Comparison of ENCODE assay signal across 26 cellular contexts in genomic region chr15:79332824-79333510, GRCh38. TPM values are rescaled to one million over a fixed set of nuclear protein-coding genes. Genes with fewer than 3 reads are reported as not detected.
DNase-seq lines count a peak whose midpoint lies in the region; ATAC-seq, FAIRE-seq and TF ChIP-seq lines count a peak whose summit lies in the region.
"Had no signal": no experiment of that assay in that cellular context is flagged by ENCODE, and none has a peak within 500 bp of the region (broad histone marks: within the 10 kb centered on the region; RNA-seq: fewer than 3 reads in every experiment).

No MANE protein-coding gene starts in this region.

- 92% methylated on average over 5 of the region's 5 CpGs for WGBS in A549 (ENCODE audit: missing lambda C conversion rate)
- no CpG with 5 or more reads among the region's 5 CpGs for WGBS in mesendoderm (ENCODE audit: extremely low coverage, insufficient coverage, low lambda C conversion rate)

- H3K9me3 Mint-ChIP-seq in CD4-positive, alpha-beta memory T cell: no peaks in the 10 kb centered on the region
- H3K9me3 Mint-ChIP-seq: HFFc6 had no signal

- H3K27ac Mint-ChIP-seq in CD4-positive, alpha-beta memory T cell: no peak overlapping the region
- H3K27ac Mint-ChIP-seq: activated naive CD4-positive, alpha-beta T cell treated with anti-CD3 and anti-CD28 coated beads for 36 hours; HFFc6; memory B cell had no signal

- no peaks in the 10 kb centered on the region for H3K79me1 ChIP-seq in mesendoderm (ENCODE audit: low read length)

- no peak overlapping the region for H2AK5ac ChIP-seq in mesendoderm (ENCODE audit: low read length)

- H3K36me3 ChIP-seq in HCT116 (ENCODE audit: control insufficient read depth in 1 of 2, insufficient read depth in 2 of 2, low read length in 2 of 2) (0 out of 4 replicates have a peak, but pooled peaks cover 0 to 3% of the 10 kb centered on the region in 2 experiments), mesendoderm (ENCODE audit: control insufficient read depth, insufficient read depth, low read length) (no peaks in the 10 kb centered on the region)
- no peaks in the 10 kb centered on the region for H3K36me3 ChIP-seq in CD4-positive, alpha-beta memory T cell (ENCODE audit: insufficient read depth, low read length)
- H3K36me3 ChIP-seq: cardiac muscle cell had no signal

- H4K5ac ChIP-seq in mesendoderm (ENCODE audit: low read length): no peak overlapping the region

- intact Hi-C loops in HCT116 (cut with micrococcal nuclease) (no loop called here), left ventricle myocardium superior (cut with micrococcal nuclease) (no loop called here)
- intact Hi-C loops in CD4-positive, alpha-beta memory T cell (cut with micrococcal nuclease): no loop called here

- H3K27me3 Mint-ChIP-seq in CD4-positive, alpha-beta memory T cell: no peaks in the 10 kb centered on the region
- H3K27me3 Mint-ChIP-seq: memory B cell had no signal

- H2AFZ ChIP-seq in HCT116 (ENCODE audit: low read depth, low read length, poor library complexity, severe bottlenecking): no peak overlapping the region

- H3K23ac ChIP-seq in mesendoderm (ENCODE audit: low read length): no peak overlapping the region

- BruUV-seq in HCT116 (replicated peaks; lab: Mats Ljungman, UMichigan): no TSS peak

- FAIRE-seq in A549 (lab: Jason Lieb, UNC): peak; percentile 39

- TF ChIP-seq RAD21 in A549 (conservative IDR thresholded peaks at IDR 0.05 in 1 of 2, IDR thresholded peaks at IDR 0.05 in 1 of 2): no peak
- TF ChIP-seq RAD21 in HCT116 (IDR thresholded peaks at IDR 0.05; ENCODE audit: low read depth): no peak

- no peaks in the 10 kb centered on the region for H3K9me2 ChIP-seq in HCT116 (ENCODE audit: insufficient read depth)

- H4K8ac ChIP-seq in mesendoderm (ENCODE audit: low read depth, low read length): no peak overlapping the region

- H3K4me1 ChIP-seq in A549 (peaks cover 12% of the 10 kb centered on the region), HCT116 (ENCODE audit: control insufficient read depth in 1 of 2, insufficient read depth in 2 of 2, low read length in 2 of 2) (peaks cover 18 to 21% of the 10 kb centered on the region in 2 experiments; a peak in 3 of 4 replicates), mesendoderm (ENCODE audit: control insufficient read depth, low read depth, low read length) (peaks cover 5% of the 10 kb centered on the region)
- H3K4me1 ChIP-seq in CD4-positive, alpha-beta memory T cell (ENCODE audit: insufficient read depth, low read length): no peaks in the 10 kb centered on the region

- H2BK15ac ChIP-seq in mesendoderm (replicated peaks; ENCODE audit: low read depth): no peak overlapping the region

- RAD21 ChIA-PET in HCT116 (lab: Charles Lee; ENCODE audit: low non-redundant PET in 1 of 2, low total read pairs in 2 of 2, uncharacterized antibody in 2 of 2, unreplicated experiment in 2 of 2): no interaction called here

- H3K4me2 ChIP-seq in A549 (no peak overlapping the region), HCT116 (ENCODE audit: low read length) (peak overlapping the region; percentile 10; the same call in 1 of the 2 replicates), mesendoderm (ENCODE audit: low read length) (no peak overlapping the region)

- TF ChIP-seq EP300 in A549 (IDR thresholded peaks at IDR 0.05): no peak

- H2BK5ac ChIP-seq in mesendoderm (ENCODE audit: low read length): no peak overlapping the region

- POLR2A ChIA-PET in A549 (lab: Yijun Ruan, JAX): no interaction called here
- POLR2A ChIA-PET in HCT116 (lab: Charles Lee): no interaction called here
- POLR2A ChIA-PET in CD4-positive, alpha-beta memory T cell (lab: Charles Lee; ENCODE audit: partially characterized antibody): no interaction called here

- no peaks in the 10 kb centered on the region for H3K4me1 Mint-ChIP-seq in CD4-positive, alpha-beta memory T cell

- H3K4me3 ChIP-seq in A549 (no peak overlapping the region), HCT116 (replicated peaks in 1 of 2; ENCODE audit: low read depth in 1 of 2, low read length in 2 of 2) (no peak overlapping the region), mesendoderm (ENCODE audit: low read length) (no peak overlapping the region)
- no peak overlapping the region for H3K4me3 ChIP-seq in CD4-positive, alpha-beta memory T cell (ENCODE audit: low read length in 2 of 2)
- H3K4me3 ChIP-seq: BLaER1 treated with 17β-estradiol and CSF1 and Interleukin-3, amounts not matched to agents 10 nM and 100 nM; cardiac muscle cell; coronary artery had no signal

- CTCF ChIA-PET in A549 (lab: Yijun Ruan, JAX) (interaction anchor here (1.5 to 1.8 kb wide), 2 partner anchors 12 to 521 kb away, joined by 4 to 6 read pairs; no protein-coding TSS in a partner anchor), HCT116 (lab: Charles Lee) (no interaction called here)
- CTCF ChIA-PET in CD4-positive, alpha-beta memory T cell (lab: Charles Lee; ENCODE audit: partially characterized antibody): no interaction called here

- H3K9ac ChIP-seq in HCT116 (ENCODE audit: low read length) (no peak overlapping the region), mesendoderm (ENCODE audit: low read length) (no peak overlapping the region)
- H3K9ac ChIP-seq: BLaER1 treated with 17β-estradiol and CSF1 and Interleukin-3, amounts not matched to agents 10 nM and 100 nM had no signal

- H4K20me1 ChIP-seq in HCT116 (ENCODE audit: insufficient read depth): no peaks in the 10 kb centered on the region

- peak overlapping the region; percentile 31 for H3K56ac ChIP-seq in mesendoderm (ENCODE audit: low read length)

- H3K27me3 ChIP-seq in HCT116 (ENCODE audit: insufficient read depth, low read length): no peaks in the 10 kb centered on the region
- no peaks in the 10 kb centered on the region for H3K27me3 ChIP-seq in mesendoderm (ENCODE audit: insufficient read depth, low read length, poor library complexity)
- no peaks in the 10 kb centered on the region for H3K27me3 ChIP-seq in CD4-positive, alpha-beta memory T cell (ENCODE audit: insufficient read depth, low read length)
- H3K27me3 ChIP-seq: BLaER1 treated with 17β-estradiol and CSF1 and Interleukin-3, amounts not matched to agents 10 nM and 100 nM; cardiac muscle cell had no signal

- no peak for TF ChIP-seq POLR2A in A549 (IDR thresholded peaks at IDR 0.05; ENCODE audit: low read length)
- no peak for TF ChIP-seq POLR2A in HCT116 (IDR thresholded peaks at IDR 0.05; ENCODE audit: borderline replicate concordance, extremely low read depth, insufficient read depth, insufficient read length)

- peaks cover 6 to 12% of the 10 kb centered on the region in 2 donors for H3K36me3 Mint-ChIP-seq in CD4-positive, alpha-beta memory T cell

- DNase-seq in A549 (ENCODE audit: low read depth in 1 of 2, low spot score in 1 of 2): no peak
- no peak for DNase-seq in HCT116 (ENCODE audit: low read depth, low spot score)
- DNase-seq in epithelial cell of prostate (ENCODE audit: low read depth, low spot score): peak; percentile 18
- DNase-seq in mesendoderm: peak; percentile 51
- DNase-seq in CD4-positive, alpha-beta memory T cell: no peak
- DNase-seq in NCI-H146 treated with DMSO at 0.1 percent for 48 hours (lab: John Stamatoyannopoulos, UW; ENCODE audit: unreplicated experiment): no peak
- DNase-seq in left ventricle myocardium superior: no peak
- DNase-seq in DMS 273 treated with DMSO at 0.1 percent for 48 hours (lab: John Stamatoyannopoulos, UW): no peak
- DNase-seq: ACHN; activated naive CD4-positive, alpha-beta T cell treated with anti-CD3 and anti-CD28 coated beads for 36 hours; amniotic stem cell; HFFc6; KBM-7; kidney glomerular epithelial cell; MV-4-11; NCI-H1694; NCI-H2171 treated with DMSO at 0.1 percent for 48 hours; NCI-H526 treated with DMSO at 0.1 percent for 48 hours; RPMI8226; stimulated activated CD4-positive, alpha-beta T cell treated with anti-CD3 and anti-CD28 coated beads, Interleukin-1b, Interleukin-23, amount 100 ng/mL, for 48 hours had no signal

- H3K27ac ChIP-seq in A549 (no peak overlapping the region), HCT116 (ENCODE audit: low read depth, low read length) (no peak overlapping the region), epithelial cell of prostate (peak overlapping the region; percentile 35), mesendoderm (ENCODE audit: low read depth, low read length) (no peak overlapping the region)
- H3K27ac ChIP-seq in CD4-positive, alpha-beta memory T cell (ENCODE audit: low read depth, low read length): no peak overlapping the region
- H3K27ac ChIP-seq: BLaER1 treated with 17β-estradiol and CSF1 and Interleukin-3, amounts not matched to agents 10 nM and 100 nM; cardiac muscle cell; coronary artery had no signal

- H3K18ac ChIP-seq in mesendoderm (ENCODE audit: low read length): no peak overlapping the region

- no peak for ATAC-seq in A549
- no peak for ATAC-seq in HCT116
- no peak for ATAC-seq in left ventricle myocardium superior

- H3K4me3 Mint-ChIP-seq in CD4-positive, alpha-beta memory T cell: no peak overlapping the region
- H3K4me3 Mint-ChIP-seq: activated naive CD4-positive, alpha-beta T cell treated with anti-CD3 and anti-CD28 coated beads for 36 hours; HFFc6; memory B cell had no signal

- H3K4ac ChIP-seq in mesendoderm (ENCODE audit: low read depth, low read length): no peak overlapping the region

- H3K79me2 ChIP-seq in HCT116 (ENCODE audit: insufficient read depth, low read length) (no peaks in the 10 kb centered on the region), mesendoderm (ENCODE audit: control insufficient read depth, insufficient read depth, low read length) (no peaks in the 10 kb centered on the region)

- peaks cover 17% of the 10 kb centered on the region for H3K9me3 ChIP-seq in A549
- no peaks in the 10 kb centered on the region for H3K9me3 ChIP-seq in HCT116 (ENCODE audit: control insufficient read depth in 1 of 2, insufficient read depth in 1 of 2, low read depth in 1 of 2, low read length in 2 of 2)
- no peaks in the 10 kb centered on the region for H3K9me3 ChIP-seq in CD4-positive, alpha-beta memory T cell (ENCODE audit: control insufficient read depth in 1 of 2, low read length in 2 of 2)

- H2BK120ac ChIP-seq in mesendoderm (ENCODE audit: low read depth, low read length): no peak overlapping the region

- no peak for TF ChIP-seq CTCF in A549 (IDR thresholded peaks at IDR 0.05)
- no peak for TF ChIP-seq CTCF in HCT116 (IDR thresholded peaks at IDR 0.05 in 2 of 3, conservative IDR thresholded peaks at IDR 0.05 in 1 of 3; ENCODE audit: borderline replicate concordance in 1 of 3, insufficient read depth in 1 of 3, low read depth in 2 of 3, low read length in 2 of 3)

RNA-seq across cellular contexts. Expression of gene TMED3, which starts 22.1 kb away (rescaled TPM):
- polyA plus RNA-seq in A549 (2011; rRNA removed) (202 and 220 TPM in 2 replicates), A549 (2017; fragmentation: RNase III; extraction: RNeasy Plus Mini Kit Qiagen cat#74134 plus additional on column Dnase treatment) (144 to 149 TPM (median 149 TPM) in 3 replicates)
- 221 and 267 TPM in 2 replicates for polyA plus RNA-seq in A549 (2012; cell fraction: cytosol; rRNA removed)
- 173 and 184 TPM in 2 replicates for polyA plus RNA-seq in A549 (2012; cell fraction: nucleus; rRNA removed)
- polyA minus RNA-seq in A549 (2011; rRNA and poly(A)+ RNA removed): 119 and 144 TPM in 2 replicates
- total RNA-seq in HCT116 (2021; ENCODE audit: unreplicated experiment) (53.6 TPM), left ventricle myocardium superior (14.6 TPM)
- 62.6 and 81.8 TPM in 2 replicates for polyA plus RNA-seq in HCT116 (2012)
- 38.3 TPM for polyA plus RNA-seq in mesendoderm (2013, experiment 1 of 2)
- 38.2 TPM for polyA plus RNA-seq in mesendoderm (2013, experiment 2 of 2)
- total RNA-seq in CD4-positive, alpha-beta memory T cell: 10 to 100 TPM; 20.2 to 20.8 TPM
- 10 to 100 TPM; 51.7 to 81.0 TPM for polyA plus RNA-seq in CD4-positive, alpha-beta memory T cell

RNA-seq across cellular contexts. Expression of gene ANKRD34C, which starts 50.4 kb away (rescaled TPM):
- not detected in 2 replicates for polyA plus RNA-seq in A549 (2011; rRNA removed)
- not detected in 2 replicates for polyA plus RNA-seq in A549 (2012; cell fraction: cytosol; rRNA removed)
- polyA plus RNA-seq in A549 (2012; cell fraction: nucleus; rRNA removed): not detected in 2 replicates
- polyA plus RNA-seq in A549 (2017; fragmentation: RNase III; extraction: RNeasy Plus Mini Kit Qiagen cat#74134 plus additional on column Dnase treatment): not detected in 3 replicates
- polyA minus RNA-seq in A549 (2011; rRNA and poly(A)+ RNA removed): not detected in 2 replicates
- not detected for total RNA-seq in HCT116 (2021; ENCODE audit: unreplicated experiment)
- not detected in 2 replicates for polyA plus RNA-seq in HCT116 (2012)
- under 0.01 TPM for polyA plus RNA-seq in mesendoderm (2013, experiment 1 of 2)
- polyA plus RNA-seq in mesendoderm (2013, experiment 2 of 2): not detected
- not detected for total RNA-seq in CD4-positive, alpha-beta memory T cell
- not detected for polyA plus RNA-seq in CD4-positive, alpha-beta memory T cell
- total RNA-seq in left ventricle myocardium superior: not detected
- total RNA-seq: activated naive CD4-positive, alpha-beta T cell treated with anti-CD3 and anti-CD28 coated beads for 36 hours; cardiac muscle cell; HFFc6; skeletal muscle tissue; subcutaneous adipose tissue had no signal
- polyA plus RNA-seq: cardiac muscle cell had no signal

Comparison
In these comparisons a context has a peak if more than half of its experiments do, and no peak if none do; other contexts are left out.
1. DNase-seq: peak in epithelial cell of prostate (single experiment) and mesendoderm (single experiment); none in A549 (0 of 2), HCT116 (single experiment), CD4-positive, alpha-beta memory T cell (0 of 5), NCI-H146 treated with DMSO at 0.1 percent for 48 hours (single experiment), left ventricle myocardium superior (single experiment) and DMS 273 treated with DMSO at 0.1 percent for 48 hours (single experiment).